24 cellular contexts compared by ENCODE assay signal in the genomic region with DNA sequence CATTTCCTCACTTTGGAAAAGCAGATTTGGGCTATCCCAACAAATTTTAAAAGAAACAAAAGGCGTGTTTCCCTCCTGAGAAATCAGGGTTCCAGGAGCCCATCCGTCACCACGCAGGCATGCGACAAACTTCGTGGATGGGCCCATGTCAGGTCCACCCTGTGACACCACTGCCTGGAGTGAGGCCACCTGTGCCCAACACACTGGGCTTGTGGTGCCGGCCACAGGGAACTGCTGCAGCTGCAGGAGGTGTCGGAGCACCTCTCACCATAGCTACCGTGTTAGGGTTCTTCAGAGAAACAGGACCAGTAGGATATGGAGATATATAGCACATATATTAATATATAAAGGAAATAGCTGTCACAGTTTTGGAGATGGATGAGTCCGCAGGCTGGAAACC.
"Had no signal": no experiment of that assay in that cellular context is flagged by ENCODE, and none has a peak within 500 bp of the region (broad histone marks: within the 10 kb centered on the region; RNA-seq: fewer than 3 reads in every experiment).

No MANE protein-coding gene starts in this region.

- H3K36me3 ChIP-seq: gastrocnemius medialis, heart left ventricle, left lung, pancreas, stomach, thyroid gland had no signal

- H3K4me3 Mint-ChIP-seq: endodermal cell; natural killer cell; stimulated activated effector memory CD8-positive, alpha-beta T cell treated with anti-CD3 and anti-CD28 coated beads, Interleukin-12 subunit alpha, Interleukin-12 subunit beta, amount 100 ng/mL, for 72 hours had no signal

- H3K27me3 ChIP-seq: hepatocyte, pancreas, thyroid gland had no signal

- H3K9me3 ChIP-seq: gastrocnemius medialis, heart left ventricle, left lung, pancreas, stomach, thyroid gland had no signal

- H2AFZ ChIP-seq: hepatocyte had no signal

- H3K4me2 ChIP-seq: hepatocyte had no signal

- H3K9me3 Mint-ChIP-seq: endodermal cell; natural killer cell; stimulated activated effector memory CD8-positive, alpha-beta T cell treated with anti-CD3 and anti-CD28 coated beads, Interleukin-12 subunit alpha, Interleukin-12 subunit beta, amount 100 ng/mL, for 72 hours had no signal

- H3K4me1 ChIP-seq: gastrocnemius medialis, left lung, pancreas had no signal

- H3K27ac ChIP-seq: dorsolateral prefrontal cortex, epithelial cell of prostate, gastrocnemius medialis, heart left ventricle, hepatocyte, left lung, pancreas, stomach, thyroid gland had no signal

- DNase-seq: cerebellar nuclear complex; dorsolateral prefrontal cortex; effector CD4-positive, alpha-beta T cell; endodermal cell; foreskin fibroblast; gastrocnemius medialis; heart left ventricle; left cardiac atrium; left lung; mammary epithelial cell; natural killer cell; occipital lobe; pancreas; stimulated activated CD4-positive, alpha-beta T cell treated with anti-CD3 and anti-CD28 coated beads, Interleukin-2, amount 100 ng/mL, for 24 hours; stimulated activated naive CD4-positive, alpha-beta T cell treated with Interleukin-2 at 50 U/mL for 16 hours; stomach; thyroid gland; trophoblast cell had no signal

- ATAC-seq: esophagus mucosa; gastrocnemius medialis; heart left ventricle; left cardiac atrium; left lung; natural killer cell; pancreas; sciatic nerve; stimulated activated effector memory CD8-positive, alpha-beta T cell treated with anti-CD3 and anti-CD28 coated beads, Interleukin-12 subunit alpha, Interleukin-12 subunit beta, amount 100 ng/mL, for 72 hours had no signal

- H3K27ac Mint-ChIP-seq: endodermal cell; natural killer cell; progenitor cell of endocrine pancreas; stimulated activated effector memory CD8-positive, alpha-beta T cell treated with anti-CD3 and anti-CD28 coated beads, Interleukin-12 subunit alpha, Interleukin-12 subunit beta, amount 100 ng/mL, for 72 hours had no signal

- H3K4me3 ChIP-seq: dorsolateral prefrontal cortex, gastrocnemius medialis, heart left ventricle, hepatocyte, left lung, pancreas, stomach, thyroid gland had no signal

- H3K36me3 Mint-ChIP-seq: natural killer cell; stimulated activated effector memory CD8-positive, alpha-beta T cell treated with anti-CD3 and anti-CD28 coated beads, Interleukin-12 subunit alpha, Interleukin-12 subunit beta, amount 100 ng/mL, for 72 hours had no signal
